In genomic region chr16:4488486-4488967, GRCh38 we compare ENCODE assay signal across 8 cellular contexts. TPM values are rescaled to one million over a fixed set of nuclear protein-coding genes. Genes with fewer than 3 reads are reported as not detected.
DNase-seq lines count a peak whose midpoint lies in the region; ATAC-seq and TF ChIP-seq lines count a peak whose summit lies in the region.

No MANE protein-coding gene starts in this region.

- peaks cover 0 to 50% of the 10 kb centered on the region in 2 donors for H3K36me3 ChIP-seq in left lung

- H3K9me3 Mint-ChIP-seq in activated naive CD4-positive, alpha-beta T cell treated with anti-CD3 and anti-CD28 coated beads, Interleukin-2, amount 10 ng/mL, durations not matched to agents 7 days and 5 days, result no peaks in the 10 kb centered on the region
- no peaks in the 10 kb centered on the region for H3K9me3 Mint-ChIP-seq in activated T-helper 17 cell treated with anti-CD3 and anti-CD28 coated beads, Interleukin-2, amount 50 U/mL, for 72 hours
- H3K9me3 Mint-ChIP-seq in type B pancreatic cell, result no peaks in the 10 kb centered on the region

- peaks cover 52% of the 10 kb centered on the region for H3K36me3 Mint-ChIP-seq in activated naive CD4-positive, alpha-beta T cell treated with anti-CD3 and anti-CD28 coated beads, Interleukin-2, amount 10 ng/mL, durations not matched to agents 7 days and 5 days
- H3K36me3 Mint-ChIP-seq in activated T-helper 17 cell treated with anti-CD3 and anti-CD28 coated beads, Interleukin-2, amount 50 U/mL, for 72 hours (ENCODE audit: low read depth), result peaks cover 88% of the 10 kb centered on the region
- no peaks in the 10 kb centered on the region for H3K36me3 Mint-ChIP-seq in type B pancreatic cell

- peak overlapping the region; percentile 36 to 45 for H3K27ac ChIP-seq in left lung

- H3K4me3 ChIP-seq in left lung, result no peak overlapping the region

- H3K27me3 Mint-ChIP-seq in activated naive CD4-positive, alpha-beta T cell treated with anti-CD3 and anti-CD28 coated beads, Interleukin-2, amount 10 ng/mL, durations not matched to agents 7 days and 5 days, result no peaks in the 10 kb centered on the region
- no peaks in the 10 kb centered on the region for H3K27me3 Mint-ChIP-seq in activated T-helper 17 cell treated with anti-CD3 and anti-CD28 coated beads, Interleukin-2, amount 50 U/mL, for 72 hours
- no peaks in the 10 kb centered on the region for H3K27me3 Mint-ChIP-seq in type B pancreatic cell

- H3K4me1 ChIP-seq in left lung, result peaks cover 8 to 36% of the 10 kb centered on the region in 2 donors

- CTCF ChIA-PET in activated naive CD4-positive, alpha-beta T cell treated with anti-CD3 and anti-CD28 coated beads, Interleukin-2, amount 10 ng/mL, durations not matched to agents 7 days and 5 days (lab: Charles Lee), result interaction anchor here (1.1 to 5.3 kb wide), 2 partner anchors 17 to 18 kb away, joined by 7 to 27 read pairs; no protein-coding TSS in a partner anchor

- intact Hi-C loops in left lung (cut with DNase I), result no loop called here

- TF ChIP-seq CTCF in left lung (IDR thresholded peaks at IDR 0.05), result no peak
- TF ChIP-seq CTCF in type B pancreatic cell (conservative IDR thresholded peaks at IDR 0.05), result no peak
- TF ChIP-seq CTCF in omental fat pad (IDR thresholded peaks at IDR 0.05), result no peak

- no peaks in the 10 kb centered on the region for H3K27me3 ChIP-seq in left lung

- ATAC-seq in activated T-helper 17 cell treated with anti-CD3 and anti-CD28 coated beads, Interleukin-2, amount 50 U/mL, for 72 hours (replicated peaks), result peak; percentile 78
- ATAC-seq in left lung (peak; percentile 7), omental fat pad (ENCODE audit: low FRiP score) (no peak), HG02642 (IDR thresholded peaks at IDR 0.05; ENCODE audit: poor library complexity, unreplicated experiment) (no peak)

- peaks cover 70% of the 10 kb centered on the region for H3K4me1 Mint-ChIP-seq in activated naive CD4-positive, alpha-beta T cell treated with anti-CD3 and anti-CD28 coated beads, Interleukin-2, amount 10 ng/mL, durations not matched to agents 7 days and 5 days
- H3K4me1 Mint-ChIP-seq in activated T-helper 17 cell treated with anti-CD3 and anti-CD28 coated beads, Interleukin-2, amount 50 U/mL, for 72 hours, result peaks cover 25% of the 10 kb centered on the region
- H3K4me1 Mint-ChIP-seq in type B pancreatic cell (ENCODE audit: unreplicated experiment), result no peaks in the 10 kb centered on the region

- no peaks in the 10 kb centered on the region for H3K9me3 ChIP-seq in left lung

- H3K27ac Mint-ChIP-seq in activated naive CD4-positive, alpha-beta T cell treated with anti-CD3 and anti-CD28 coated beads, Interleukin-2, amount 10 ng/mL, durations not matched to agents 7 days and 5 days, result peak overlapping the region; percentile 96
- H3K27ac Mint-ChIP-seq in activated T-helper 17 cell treated with anti-CD3 and anti-CD28 coated beads, Interleukin-2, amount 50 U/mL, for 72 hours, result peak overlapping the region; percentile 88
- peak overlapping the region; percentile 6 for H3K27ac Mint-ChIP-seq in type B pancreatic cell

- DNase-seq in activated naive CD4-positive, alpha-beta T cell treated with anti-CD3 and anti-CD28 coated beads, Interleukin-2, amount 10 ng/mL, durations not matched to agents 7 days and 5 days, result peak; percentile 50
- no peak for DNase-seq in activated naive CD4-positive, alpha-beta T cell treated with Interleukin-2 at 50 U/mL for 16 hours
- DNase-seq in left lung (no peak), type B pancreatic cell (ENCODE audit: extremely low spot score, unreplicated experiment) (no peak), SW480 (ENCODE audit: low spot score) (no peak), omental fat pad (ENCODE audit: low spot score) (no peak)

- peak overlapping the region; percentile 64 for H3K4me3 Mint-ChIP-seq in activated naive CD4-positive, alpha-beta T cell treated with anti-CD3 and anti-CD28 coated beads, Interleukin-2, amount 10 ng/mL, durations not matched to agents 7 days and 5 days
- peak overlapping the region; percentile 71 for H3K4me3 Mint-ChIP-seq in activated T-helper 17 cell treated with anti-CD3 and anti-CD28 coated beads, Interleukin-2, amount 50 U/mL, for 72 hours
- no peak overlapping the region for H3K4me3 Mint-ChIP-seq in type B pancreatic cell

RNA-seq across cellular contexts. Expression of gene HMOX2, which starts 12.3 kb away (rescaled TPM):
- 10 to 100 TPM; 60.0 to 92.1 TPM for total RNA-seq in activated T-helper 17 cell treated with anti-CD3 and anti-CD28 coated beads, Interleukin-2, amount 50 U/mL, for 72 hours
- total RNA-seq in left lung (10 to 100 TPM; 50.8 to 51.5 TPM), type B pancreatic cell (ENCODE audit: low replicate concordance) (37.8 and 46.2 TPM in 2 replicates), omental fat pad (100 to 1,000 TPM in 1 of 4 donors, 10 to 100 TPM in 3; 82.8 to 105 (median 96.5) TPM)

RNA-seq across cellular contexts. Expression of gene NMRAL1, which starts 14.1 kb away (rescaled TPM):
- 10 to 100 TPM; 56.5 to 63.2 TPM for total RNA-seq in activated T-helper 17 cell treated with anti-CD3 and anti-CD28 coated beads, Interleukin-2, amount 50 U/mL, for 72 hours
- total RNA-seq in left lung (10 to 100 TPM; 31.4 to 36.5 TPM), type B pancreatic cell (ENCODE audit: low replicate concordance) (48.3 and 49.1 TPM in 2 replicates), omental fat pad (10 to 100 TPM; 27.9 to 56.8 (median 44.5) TPM)

RNA-seq across cellular contexts. Expression of gene CDIP1, which starts 50.0 kb away (rescaled TPM):
- total RNA-seq in activated T-helper 17 cell treated with anti-CD3 and anti-CD28 coated beads, Interleukin-2, amount 50 U/mL, for 72 hours, result 10 to 100 TPM; 24.5 to 31.2 TPM
- total RNA-seq in left lung, result 10 to 100 TPM; 22.2 to 27.0 TPM
- 19.2 and 41.3 TPM in 2 replicates for total RNA-seq in type B pancreatic cell (ENCODE audit: low replicate concordance)
- total RNA-seq in omental fat pad, result 10 to 100 TPM; 12.7 to 18.8 (median 14.2) TPM

Comparison
In these comparisons a context has a peak if more than half of its experiments do, and no peak if none do; other contexts are left out.
1. H3K27ac Mint-ChIP-seq: peak in every context shown above with its lines; median percentile 96 in activated naive CD4-positive, alpha-beta T cell treated with anti-CD3 and anti-CD28 coated beads, Interleukin-2, amount 10 ng/mL, durations not matched to agents 7 days and 5 days; 88 in activated T-helper 17 cell treated with anti-CD3 and anti-CD28 coated beads, Interleukin-2, amount 50 U/mL, for 72 hours; 6 in type B pancreatic cell.
2. ATAC-seq: peak in activated T-helper 17 cell treated with anti-CD3 and anti-CD28 coated beads, Interleukin-2, amount 50 U/mL, for 72 hours (single experiment) and left lung (single experiment); none in omental fat pad (single experiment) and HG02642 (single experiment).